In the genomic region with DNA sequence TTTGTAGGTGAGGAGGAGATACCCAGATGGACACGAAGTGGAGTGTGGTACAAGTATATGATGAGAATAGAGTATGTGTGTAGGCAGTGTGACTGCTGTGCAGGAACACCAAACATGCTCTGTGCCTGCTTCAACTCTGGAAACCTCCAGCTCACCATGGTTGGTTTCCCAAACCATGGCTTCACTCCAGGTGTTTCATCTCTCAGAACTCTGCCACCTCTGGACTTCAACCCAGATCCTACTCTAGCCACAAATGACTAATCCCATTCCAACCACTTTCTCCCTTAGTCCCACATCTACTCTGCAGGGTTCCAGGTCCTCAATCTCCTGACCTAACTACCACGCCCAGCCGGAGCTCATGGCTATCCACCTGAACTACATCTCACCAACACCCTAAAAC, we compare ENCODE assay signal across 17 cellular contexts.
A peak's percentile ranks its signal among the peaks of the same experiment; 100 is the strongest.
DNase-seq lines count a peak whose midpoint lies in the region; ATAC-seq and TF ChIP-seq lines count a peak whose summit lies in the region.
"Had no signal": no experiment of that assay in that cellular context is flagged by ENCODE, and none has a peak within 500 bp of the region (broad histone marks: within the 10 kb centered on the region; RNA-seq: fewer than 3 reads in every experiment).

No MANE protein-coding gene starts in this region.

- H3K14ac ChIP-seq in IMR-90 (replicated peaks; ENCODE audit: low read depth, low read length): no peak overlapping the region

- TF ChIP-seq POLR2A in IMR-90 (IDR thresholded peaks at IDR 0.05; ENCODE audit: low read depth, low read length): no peak

- H3K9me2 ChIP-seq in GM23248 (ENCODE audit: insufficient read depth): no peaks in the 10 kb centered on the region

- 97 to 100% methylated on average over 3 of the region's 3 CpGs for WGBS in GM23248 (ENCODE audit: low coverage in 1 of 2, low lambda C conversion rate in 2 of 2, missing lambda C conversion rate in 2 of 2), 2 experiments
- WGBS in IMR-90 (ENCODE audit: extremely low coverage in 2 of 2, insufficient read length in 1 of 2), 2 experiments: 100% methylated on average over 1 of the region's 3 CpGs; no CpG with 5 or more reads in 1 of the 2 experiments

- POLR2A ChIA-PET in IMR-90 (lab: Charles Lee; ENCODE audit: unreplicated experiment): no interaction called here

- no peak overlapping the region for H2AK9ac ChIP-seq in IMR-90 (replicated peaks; ENCODE audit: low read depth, low read length, poor library complexity)

- no peaks in the 10 kb centered on the region for H3K79me2 ChIP-seq in GM23248 (ENCODE audit: insufficient read depth)

- in situ Hi-C loops in GM23248 (cut with MboI): no loop called here
- in situ Hi-C loops in IMR-90 (cut with MboI; ENCODE audit: low sequenced_read_pairs): no loop called here
- in situ Hi-C loops in astrocyte of the spinal cord (cut with HindIII; ENCODE audit: low sequenced_read_pairs): no loop called here

- H4K20me1 ChIP-seq in GM23248 (ENCODE audit: insufficient read depth) (0 out of 2 replicates have a peak, but pooled peaks cover 3% of the 10 kb centered on the region), IMR-90 (ENCODE audit: insufficient read depth, low read length) (no peaks in the 10 kb centered on the region)

- no peak overlapping the region for H3K4ac ChIP-seq in IMR-90 (ENCODE audit: low read depth, low read length)

- H3K9me3 ChIP-seq in GM23248 (ENCODE audit: low read depth) (no peaks in the 10 kb centered on the region), IMR-90 (ENCODE audit: control insufficient read depth, insufficient read depth, low read length) (no peaks in the 10 kb centered on the region), mucosa of descending colon (no peaks in the 10 kb centered on the region)

- H4K8ac ChIP-seq in IMR-90 (ENCODE audit: low read depth in 2 of 2, low read length in 2 of 2): no peak overlapping the region

- H3F3A ChIP-seq in GM23248 (ENCODE audit: insufficient read depth): no peaks in the 10 kb centered on the region

- H3K9ac ChIP-seq in GM23248: no peak overlapping the region
- no peak overlapping the region for H3K9ac ChIP-seq in IMR-90 (ENCODE audit: low read depth, low read length)

- no peak overlapping the region for H3K4me3 ChIP-seq in GM23248
- no peak overlapping the region for H3K4me3 ChIP-seq in IMR-90 (ENCODE audit: insufficient read depth, low read depth, low read length)
- H3K4me3 ChIP-seq in astrocyte of the spinal cord (ENCODE audit: low read depth, low read length): no peak overlapping the region
- H3K4me3 ChIP-seq in mucosa of descending colon: no peak overlapping the region
- H3K4me3 ChIP-seq: SK-N-MC had no signal

- no TSS peak for BruUV-seq in IMR-90 (replicated peaks; lab: Mats Ljungman, UMichigan)

- 0 out of 2 replicates have a peak, but pooled peaks cover 8% of the 10 kb centered on the region for H3K36me3 ChIP-seq in GM23248 (ENCODE audit: low read depth)
- peaks cover 11% of the 10 kb centered on the region for H3K36me3 ChIP-seq in IMR-90 (ENCODE audit: control insufficient read depth, insufficient read depth, low read length)
- H3K36me3 ChIP-seq in mucosa of descending colon (ENCODE audit: low read depth): no peaks in the 10 kb centered on the region

- dilution Hi-C loops in IMR-90 (cut with HindIII; ENCODE audit: low sequenced_read_pairs, unreplicated experiment): no loop called here

- H3K27ac ChIP-seq in GM23248 (no peak overlapping the region), IMR-90 (ENCODE audit: insufficient read depth, low read length) (no peak overlapping the region)
- H3K27ac ChIP-seq: SK-N-MC had no signal

- no peak overlapping the region for H2BK120ac ChIP-seq in IMR-90 (ENCODE audit: low read depth, low read length)

- H3K23ac ChIP-seq in IMR-90 (ENCODE audit: low read depth, low read length): no peak overlapping the region

- intact Hi-C loops in IMR-90 (cut with micrococcal nuclease): no loop called here
- intact Hi-C loops in mucosa of descending colon (cut with DNase I, micrococcal nuclease): no loop called here

- no peak overlapping the region for H2BK5ac ChIP-seq in IMR-90 (ENCODE audit: low read depth, low read length, poor library complexity, severe bottlenecking)

- TF ChIP-seq CTCF in IMR-90 (conservative IDR thresholded peaks at IDR 0.05; ENCODE audit: low read depth, low read length) (no peak), astrocyte of the spinal cord (IDR thresholded peaks at IDR 0.05; ENCODE audit: low read depth, low read length) (no peak), mucosa of descending colon (IDR thresholded peaks at IDR 0.05) (no peak)

- no peak overlapping the region for H2AK5ac ChIP-seq in IMR-90 (ENCODE audit: low read depth, low read length)

- H4K91ac ChIP-seq in IMR-90 (ENCODE audit: insufficient read depth, low read depth, low read length): no peak overlapping the region

- H4K5ac ChIP-seq in IMR-90 (ENCODE audit: low read depth, low read length): no peak overlapping the region

- no peak for ATAC-seq in IMR-90 (ENCODE audit: low read depth)
- ATAC-seq in mucosa of descending colon: peak; percentile 11

- peaks cover 11% of the 10 kb centered on the region; the same call in 1 of the 2 replicates for H3K4me1 ChIP-seq in GM23248 (ENCODE audit: insufficient read depth)
- 0 out of 2 replicates have a peak, but pooled peaks cover 1% of the 10 kb centered on the region for H3K4me1 ChIP-seq in IMR-90 (ENCODE audit: control insufficient read depth, insufficient read depth, low read length)
- no peaks in the 10 kb centered on the region for H3K4me1 ChIP-seq in mucosa of descending colon (ENCODE audit: low read depth)

- CTCF ChIA-PET in IMR-90 (lab: Yijun Ruan, JAX): interaction anchor here (0.6 kb wide), 1 partner anchor 15 kb away, joined by 3 read pairs; no protein-coding TSS in a partner anchor

- H3K79me1 ChIP-seq in IMR-90 (ENCODE audit: low read depth in 1 of 2, low read length in 2 of 2): peaks cover 5% of the 10 kb centered on the region in 2 experiments; a peak in 2 of 4 replicates

- DNase-seq in GM23248: peak; percentile 57
- peak; percentile 18 for DNase-seq in IMR-90
- DNase-seq in astrocyte of the spinal cord (ENCODE audit: low read depth, low spot score): peak; percentile 15
- DNase-seq in mucosa of descending colon: no peak
- no peak for DNase-seq in NCI-H748 treated with DMSO at 0.1 percent for 48 hours (lab: John Stamatoyannopoulos, UW)
- DNase-seq in activated CD8-positive, alpha-beta memory T cell treated with anti-CD3 and anti-CD28 coated beads, Interleukin-2, amount 50 U/mL, for 48 hours: no peak
- no peak for DNase-seq in NCI-H510A (lab: John Stamatoyannopoulos, UW)
- DNase-seq: DND-41; Karpas-422; MM.1S; NCI-H1092; NCI-H1436 treated with DMSO at 0.1 percent for 48 hours; NCI-H2029; NCI-H2171; NK-92 treated with Interleukin-12 subunit alpha and Interleukin-12 subunit beta, amount 100 ng/mL, for 24 hours; SHP77 had no signal

- H3K56ac ChIP-seq in IMR-90 (ENCODE audit: extremely low read depth, insufficient read depth, low read length): no peak overlapping the region

- H2AFZ ChIP-seq in GM23248: no peak overlapping the region
- peak overlapping the region; percentile 1 for H2AFZ ChIP-seq in IMR-90 (replicated peaks; ENCODE audit: low read length, poor library complexity)

- H3K18ac ChIP-seq in IMR-90 (ENCODE audit: low read depth, low read length): no peak overlapping the region

- H3K27me3 ChIP-seq in GM23248 (replicated peaks; ENCODE audit: insufficient read depth) (no peaks in the 10 kb centered on the region), IMR-90 (ENCODE audit: control insufficient read depth, insufficient read depth, low read length) (no peaks in the 10 kb centered on the region)

- no peak for TF ChIP-seq RAD21 in IMR-90 (IDR thresholded peaks at IDR 0.05; ENCODE audit: low read length)

- no peak overlapping the region for H2BK15ac ChIP-seq in IMR-90 (ENCODE audit: low read depth, low read length)

- H3K4me2 ChIP-seq in GM23248 (ENCODE audit: unreplicated experiment) (no peak overlapping the region), IMR-90 (ENCODE audit: low read depth, low read length) (no peak overlapping the region)

- H3K9me1 ChIP-seq in IMR-90 (ENCODE audit: insufficient read depth, low read length): no peaks in the 10 kb centered on the region; the same call in 1 of the 2 replicates

- no peak overlapping the region for H2BK20ac ChIP-seq in IMR-90 (ENCODE audit: low read depth, low read length)

TF ChIP-seq in IMR-90, 13 proteins besides CTCF, POLR2A, EP300 and RAD21:
- no peak for TF ChIP-seq MAFK (IDR thresholded peaks at IDR 0.05; ENCODE audit: low read depth, low read length)
- no peak for TF ChIP-seq RFX5 (IDR thresholded peaks at IDR 0.05; ENCODE audit: low read depth, low read length)
- no peak for TF ChIP-seq CEBPB (IDR thresholded peaks at IDR 0.05; ENCODE audit: low read depth, low read length)

Comparison
In these comparisons a context has a peak if more than half of its experiments do, and no peak if none do; other contexts are left out.
1. DNase-seq: peak in GM23248 (single experiment), IMR-90 (single experiment) and astrocyte of the spinal cord (single experiment); none in mucosa of descending colon (0 of 3), NCI-H748 treated with DMSO at 0.1 percent for 48 hours (single experiment), activated CD8-positive, alpha-beta memory T cell treated with anti-CD3 and anti-CD28 coated beads, Interleukin-2, amount 50 U/mL, for 48 hours (single experiment) and NCI-H510A (single experiment).